Comparison of ENCODE assay signal across 8 cellular contexts in the genomic region with DNA sequence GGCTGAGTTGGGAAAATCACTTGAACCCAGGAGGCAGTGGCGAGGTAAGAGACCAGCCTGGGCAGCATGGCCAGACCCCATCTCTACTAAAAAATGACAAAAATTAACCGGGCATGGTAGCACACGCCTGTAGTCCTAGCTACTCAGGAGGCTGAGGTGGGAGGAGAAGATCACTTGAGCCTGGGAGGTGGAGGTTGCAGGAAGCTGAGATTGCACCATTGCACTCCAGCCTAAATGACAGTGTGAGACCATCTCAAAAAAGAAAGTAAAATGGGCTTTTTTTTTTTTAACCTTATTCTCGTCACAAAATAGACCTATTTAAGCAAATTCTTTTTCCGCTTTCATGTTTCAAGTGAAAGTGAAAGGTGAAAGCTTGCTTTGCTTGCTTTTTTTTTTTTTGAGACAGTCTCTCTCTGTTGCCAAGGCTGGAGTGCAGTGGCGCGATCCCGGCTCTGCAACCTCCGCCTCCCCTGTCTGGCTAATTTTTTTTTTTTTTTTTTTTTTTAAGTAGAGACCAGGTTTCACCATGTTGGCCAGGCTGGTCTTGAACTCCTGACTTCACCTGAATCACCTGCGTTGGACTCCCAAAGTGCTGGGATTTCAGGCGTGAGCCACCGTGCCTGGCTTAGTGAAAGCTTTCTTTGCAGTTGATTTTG. TPM values are rescaled to one million over a fixed set of nuclear protein-coding genes. Genes with fewer than 3 reads are reported as not detected.
DNase-seq lines count a peak whose midpoint lies in the region; ATAC-seq and TF ChIP-seq lines count a peak whose summit lies in the region.

No MANE protein-coding gene starts in this region.

- POLR2A ChIA-PET in activated CD4-positive, alpha-beta T cell treated with anti-CD3 and anti-CD28 coated beads, Interleukin-2, amount 10 ng/mL, durations not matched to agents 7 days and 5 days (lab: Charles Lee), result interaction anchor here (1.1 kb wide), 1 partner anchor 24 kb away, joined by 7 read pairs; no protein-coding TSS in a partner anchor
- POLR2A ChIA-PET in PC-9 (lab: Charles Lee; ENCODE audit: unreplicated experiment), result no interaction called here

- no TSS peak for BruUV-seq in PC-9 (replicated peaks; lab: Mats Ljungman, UMichigan)

- H3K27me3 ChIP-seq in liver (ENCODE audit: control insufficient read depth in 4 of 4, insufficient read depth in 4 of 4, low read length in 3 of 4) (no peaks in the 10 kb centered on the region), PC-9 (ENCODE audit: insufficient read depth, low read depth) (no peaks in the 10 kb centered on the region)

- WGBS in liver, result 23% methylated on average over 12 of the region's 12 CpGs

- CTCF ChIA-PET in activated CD4-positive, alpha-beta T cell treated with anti-CD3 and anti-CD28 coated beads, Interleukin-2, amount 10 ng/mL, durations not matched to agents 7 days and 5 days (lab: Charles Lee), result interaction anchor here (0.5 to 0.7 kb wide), 3 partner anchors 18 to 1051 kb away, joined by 3 to 8 read pairs (median 5); no protein-coding TSS in a partner anchor
- CTCF ChIA-PET in PC-9 (lab: Charles Lee), result interaction anchor here (0.6 kb wide), 1 partner anchor 590 kb away, joined by 5 read pairs; no protein-coding TSS in a partner anchor

- H2AFZ ChIP-seq in PC-9, result no peak overlapping the region

- ATAC-seq in HG02798 (IDR thresholded peaks at IDR 0.05; ENCODE audit: poor library complexity, unreplicated experiment), result peak; percentile 40

- no peaks in the 10 kb centered on the region for H3K9me3 ChIP-seq in liver (ENCODE audit: control insufficient read depth in 4 of 4, low read length in 3 of 4)
- no peaks in the 10 kb centered on the region for H3K9me3 ChIP-seq in PC-9 (ENCODE audit: insufficient read depth, low read depth)

- H3K4me3 Mint-ChIP-seq in activated CD4-positive, alpha-beta T cell treated with anti-CD3 and anti-CD28 coated beads, Interleukin-2, amount 10 ng/mL, durations not matched to agents 7 days and 5 days, result peak overlapping the region; percentile 69

- intact Hi-C loops in PC-9 (cut with micrococcal nuclease; ENCODE audit: unreplicated experiment), result no loop called here

- peaks cover 19 to 31% (median 27%) of the 10 kb centered on the region in 4 donors for H3K4me1 ChIP-seq in liver (ENCODE audit: control insufficient read depth in 4 of 4, insufficient read depth in 4 of 4, low read length in 3 of 4)
- no peaks in the 10 kb centered on the region for H3K4me1 ChIP-seq in PC-9 (replicated peaks; ENCODE audit: insufficient read depth)

- H3K36me3 ChIP-seq in liver (ENCODE audit: control insufficient read depth in 4 of 4, insufficient read depth in 3 of 4, low read depth in 1 of 4, low read length in 3 of 4) (peaks cover 3 to 17% (median 12%) of the 10 kb centered on the region in 4 donors), PC-9 (ENCODE audit: low read depth) (no peaks in the 10 kb centered on the region)

- H3K4me3 ChIP-seq in liver (ENCODE audit: low read depth in 1 of 3, low read length in 3 of 3) (peak overlapping the region; percentile 37 to 62 (median 41)), PC-9 (no peak overlapping the region)

- peaks cover 43% of the 10 kb centered on the region for H3K4me1 Mint-ChIP-seq in activated CD4-positive, alpha-beta T cell treated with anti-CD3 and anti-CD28 coated beads, Interleukin-2, amount 10 ng/mL, durations not matched to agents 7 days and 5 days

- DNase-seq in GM13977 (ENCODE audit: low spot score) (peak; percentile 68), SKM-1 (lab: John Stamatoyannopoulos, UW; ENCODE audit: unreplicated experiment) (no peak), PC-9 (no peak), NCI-H226 (no peak), retina (no peak)
- DNase-seq in activated CD4-positive, alpha-beta T cell treated with anti-CD3 and anti-CD28 coated beads, Interleukin-2, amount 10 ng/mL, durations not matched to agents 7 days and 5 days, result peak; percentile 66

- peaks cover 76% of the 10 kb centered on the region for H3K79me2 ChIP-seq in PC-9 (ENCODE audit: low read depth)

- H3K36me3 Mint-ChIP-seq in activated CD4-positive, alpha-beta T cell treated with anti-CD3 and anti-CD28 coated beads, Interleukin-2, amount 10 ng/mL, durations not matched to agents 7 days and 5 days (ENCODE audit: low read depth), result peaks cover 45% of the 10 kb centered on the region

- no peaks in the 10 kb centered on the region for H3K9me3 Mint-ChIP-seq in activated CD4-positive, alpha-beta T cell treated with anti-CD3 and anti-CD28 coated beads, Interleukin-2, amount 10 ng/mL, durations not matched to agents 7 days and 5 days

- no peaks in the 10 kb centered on the region for H3K9me2 ChIP-seq in PC-9 (ENCODE audit: insufficient read depth)

- H3K27me3 Mint-ChIP-seq in activated CD4-positive, alpha-beta T cell treated with anti-CD3 and anti-CD28 coated beads, Interleukin-2, amount 10 ng/mL, durations not matched to agents 7 days and 5 days, result no peaks in the 10 kb centered on the region

- H3K27ac ChIP-seq in liver (ENCODE audit: low read depth in 1 of 2, low read length in 2 of 2) (peak overlapping the region; percentile 72 to 75), PC-9 (no peak overlapping the region)

- no peak overlapping the region for H3K4me2 ChIP-seq in PC-9

- peak overlapping the region; percentile 90 for H3K27ac Mint-ChIP-seq in activated CD4-positive, alpha-beta T cell treated with anti-CD3 and anti-CD28 coated beads, Interleukin-2, amount 10 ng/mL, durations not matched to agents 7 days and 5 days

- peak overlapping the region in 1 of 2 donors; percentile 61 for H3K9ac ChIP-seq in liver (ENCODE audit: low read depth in 1 of 2, low read length in 2 of 2)

- peaks cover 36% of the 10 kb centered on the region for H4K20me1 ChIP-seq in PC-9 (ENCODE audit: insufficient read depth)

- TF ChIP-seq CTCF in GM13977 (IDR thresholded peaks at IDR 0.05; ENCODE audit: extremely low read depth, insufficient read depth, missing control alignments) (no peak), liver (IDR thresholded peaks at IDR 0.05; ENCODE audit: low read depth, low read length, missing input control) (no peak), PC-9 (conservative IDR thresholded peaks at IDR 0.05) (no peak)

- H3F3A ChIP-seq in PC-9 (ENCODE audit: insufficient read depth, low read depth), result 0 out of 2 replicates have a peak, but pooled peaks cover 3% of the 10 kb centered on the region

- in situ Hi-C loops in GM13977 (cut with MboI; ENCODE audit: low pct_unique_long_range_greater_than_20kb, low sequenced_read_pairs, unreplicated experiment), result no loop called here

- no peak for TF ChIP-seq RAD21 in liver (IDR thresholded peaks at IDR 0.05)

TF ChIP-seq in liver, 16 proteins besides CTCF, POLR2A, EP300 and RAD21:
- TF ChIP-seq HNF4A (conservative IDR thresholded peaks at IDR 0.05) (no peak), SP1 (IDR thresholded peaks at IDR 0.05) (peak; percentile 13), HNF4G (IDR thresholded peaks at IDR 0.05) (no peak), FOXA2 (IDR thresholded peaks at IDR 0.05) (no peak), YY1 (IDR thresholded peaks at IDR 0.05) (no peak), RXRA (IDR thresholded peaks at IDR 0.05) (no peak), GABPA (IDR thresholded peaks at IDR 0.05 in 1 of 2, conservative IDR thresholded peaks at IDR 0.05 in 1 of 2) (no peak)
- TF ChIP-seq, protein P1, sequence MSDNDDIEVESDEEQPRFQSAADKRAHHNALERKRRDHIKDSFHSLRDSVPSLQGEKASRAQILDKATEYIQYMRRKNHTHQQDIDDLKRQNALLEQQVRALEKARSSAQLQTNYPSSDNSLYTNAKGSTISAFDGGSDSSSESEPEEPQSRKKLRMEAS (IDR thresholded peaks at IDR 0.05), result peak; percentile 11
- TF ChIP-seq, protein P2, sequence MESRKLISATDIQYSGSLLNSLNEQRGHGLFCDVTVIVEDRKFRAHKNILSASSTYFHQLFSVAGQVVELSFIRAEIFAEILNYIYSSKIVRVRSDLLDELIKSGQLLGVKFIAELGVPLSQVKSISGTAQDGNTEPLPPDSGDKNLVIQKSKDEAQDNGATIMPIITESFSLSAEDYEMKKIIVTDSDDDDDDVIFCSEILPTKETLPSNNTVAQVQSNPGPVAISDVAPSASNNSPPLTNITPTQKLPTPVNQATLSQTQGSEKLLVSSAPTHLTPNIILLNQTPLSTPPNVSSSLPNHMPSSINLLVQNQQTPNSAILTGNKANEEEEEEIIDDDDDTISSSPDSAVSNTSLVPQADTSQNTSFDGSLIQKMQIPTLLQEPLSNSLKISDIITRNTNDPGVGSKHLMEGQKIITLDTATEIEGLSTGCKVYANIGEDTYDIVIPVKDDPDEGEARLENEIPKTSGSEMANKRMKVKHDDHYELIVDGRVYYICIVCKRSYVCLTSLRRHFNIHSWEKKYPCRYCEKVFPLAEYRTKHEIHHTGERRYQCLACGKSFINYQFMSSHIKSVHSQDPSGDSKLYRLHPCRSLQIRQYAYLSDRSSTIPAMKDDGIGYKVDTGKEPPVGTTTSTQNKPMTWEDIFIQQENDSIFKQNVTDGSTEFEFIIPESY (IDR thresholded peaks at IDR 0.05), result no peak

RNA-seq across cellular contexts. Expression of a gene that starts 3.6 kb away (rescaled TPM):
- 100 to 1,000 TPM; 304 to 330 TPM for total RNA-seq in activated CD4-positive, alpha-beta T cell treated with anti-CD3 and anti-CD28 coated beads, Interleukin-2, amount 10 ng/mL, durations not matched to agents 7 days and 5 days
- 100 to 1,000 TPM; 109 to 272 TPM for total RNA-seq in liver
- 100 to 1,000 TPM; 159 to 328 TPM for polyA plus RNA-seq in liver
- 435 and 445 TPM in 2 replicates for total RNA-seq in PC-9 (2021)

RNA-seq across cellular contexts. Expression of a gene that starts 26.9 kb away (rescaled TPM):
- 1 to 10 TPM; 2.5 to 2.9 TPM for total RNA-seq in activated CD4-positive, alpha-beta T cell treated with anti-CD3 and anti-CD28 coated beads, Interleukin-2, amount 10 ng/mL, durations not matched to agents 7 days and 5 days
- under 1 TPM; 0.89 to 0.92 TPM for total RNA-seq in liver
- 1 to 10 TPM in 1 of 2 donors, under 1 TPM in 1; 0.74 to 1.4 TPM for polyA plus RNA-seq in liver
- 6.1 and 7.0 TPM in 2 replicates for total RNA-seq in PC-9 (2021)

RNA-seq across cellular contexts. Expression of a gene that starts 42.3 kb away (rescaled TPM):
- total RNA-seq in activated CD4-positive, alpha-beta T cell treated with anti-CD3 and anti-CD28 coated beads, Interleukin-2, amount 10 ng/mL, durations not matched to agents 7 days and 5 days, result 100 to 1,000 TPM; 956 to 981 TPM
- total RNA-seq in liver (100 to 1,000 TPM; 195 to 480 TPM), PC-9 (2021) (612 and 779 TPM in 2 replicates)
- polyA plus RNA-seq in liver, result 1,000 to 10,000 TPM; 1,197 to 1,329 TPM

RNA-seq across cellular contexts. Expression of a gene that starts 50.2 kb away (rescaled TPM):
- under 1 TPM; 0.37 to 0.50 TPM for total RNA-seq in activated CD4-positive, alpha-beta T cell treated with anti-CD3 and anti-CD28 coated beads, Interleukin-2, amount 10 ng/mL, durations not matched to agents 7 days and 5 days
- total RNA-seq in liver, result not detected
- polyA plus RNA-seq in liver, result under 1 TPM in 1 of 2 donors, not detected in 1; 0.06 TPM
- 0.46 TPM in 1 of 2 replicates, not detected in the other for total RNA-seq in PC-9 (2021)

RNA-seq across cellular contexts. Expression of a gene that starts 50.6 kb away (rescaled TPM):
- 10 to 100 TPM; 15.0 to 18.1 TPM for total RNA-seq in activated CD4-positive, alpha-beta T cell treated with anti-CD3 and anti-CD28 coated beads, Interleukin-2, amount 10 ng/mL, durations not matched to agents 7 days and 5 days
- total RNA-seq in liver (1 to 10 TPM; 4.8 to 7.9 TPM), PC-9 (2021) (10.1 and 14.4 TPM in 2 replicates)
- polyA plus RNA-seq in liver, result 10 to 100 TPM in 1 of 2 donors, 1 to 10 TPM in 1; 6.8 to 18.7 TPM

Comparison
In these comparisons a context has a peak if more than half of its experiments do, and no peak if none do; other contexts are left out.
1. DNase-seq: peak in GM13977 (single experiment) and activated CD4-positive, alpha-beta T cell treated with anti-CD3 and anti-CD28 coated beads, Interleukin-2, amount 10 ng/mL, durations not matched to agents 7 days and 5 days (single experiment); none in SKM-1 (single experiment), PC-9 (0 of 2), NCI-H226 (single experiment) and retina (single experiment).